ENCODE assay signal across 30 cellular contexts in the genomic region with DNA sequence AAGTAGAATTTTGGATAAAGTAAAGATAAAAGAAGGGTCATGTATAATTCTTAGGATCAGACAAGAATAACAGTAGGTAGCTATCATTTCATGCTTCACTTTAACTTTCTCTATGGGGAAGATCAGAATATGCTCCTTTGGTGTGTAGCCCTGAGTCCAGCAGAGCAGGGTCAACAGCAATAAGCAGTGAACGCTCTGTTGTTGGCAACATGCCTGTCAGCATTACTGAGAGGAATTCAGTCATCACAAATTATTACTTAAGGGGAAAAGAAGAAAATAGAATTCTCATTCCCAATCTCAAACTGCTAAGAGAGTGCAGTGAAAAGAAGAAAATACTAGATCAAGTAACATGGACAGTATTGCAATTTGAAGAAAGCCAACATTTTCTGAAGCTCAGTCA.
DNase-seq lines count a peak whose midpoint lies in the region; ATAC-seq, FAIRE-seq and TF ChIP-seq lines count a peak whose summit lies in the region.
"Had no signal": no experiment of that assay in that cellular context is flagged by ENCODE, and none has a peak within 500 bp of the region (broad histone marks: within the 10 kb centered on the region; RNA-seq: fewer than 3 reads in every experiment).

No MANE protein-coding gene starts in this region.

- peak; percentile 37 for DNase-seq in astrocyte (ENCODE audit: low read depth)
- DNase-seq in fibroblast of pulmonary artery (ENCODE audit: low read depth): peak; percentile 54
- no peak for DNase-seq in smooth muscle cell (lab: John Stamatoyannopoulos, UW; ENCODE audit: unreplicated experiment)
- DNase-seq in HepG2 (ENCODE audit: low spot score): no peak
- DNase-seq: activated CD4-positive, alpha-beta T cell treated with anti-CD3 and anti-CD28 coated beads for 36 hours; activated CD8-positive, alpha-beta T cell treated with anti-CD3 and anti-CD28 coated beads, Interleukin-2, amount 10 ng/mL, durations not matched to agents 7 days and 5 days; Caco-2; GDM1; heart right ventricle; kidney glomerular epithelial cell; MG63; NCI-H1105 treated with DMSO at 0.1 percent for 48 hours; NCI-H1930; NCI-H774; stimulated activated CD4-positive, alpha-beta T cell treated with anti-CD3 and anti-CD28 coated beads, Interleukin-1b, Interleukin-23, amount 100 ng/mL, for 48 hours; stimulated activated CD8-positive, alpha-beta memory T cell treated with anti-CD3 and anti-CD28 coated beads, Interleukin-4, amount 100 ng/mL, for 48 hours; stomach had no signal

- H3F3A ChIP-seq in smooth muscle cell (ENCODE audit: low read depth): no peaks in the 10 kb centered on the region

- H3K4me2 ChIP-seq in astrocyte (ENCODE audit: low read length): no peak overlapping the region
- peak overlapping the region; percentile 3 for H3K4me2 ChIP-seq in smooth muscle cell
- no peak overlapping the region for H3K4me2 ChIP-seq in HepG2 (ENCODE audit: low read depth, low read length)
- H3K4me2 ChIP-seq: BLaER1 treated with 17β-estradiol and CSF1 and Interleukin-3, amounts not matched to agents 10 nM and 100 nM had no signal

- H2AFZ ChIP-seq in astrocyte (ENCODE audit: low read depth, low read length): no peak overlapping the region
- H2AFZ ChIP-seq in smooth muscle cell (ENCODE audit: low read depth): no peak overlapping the region
- no peak overlapping the region for H2AFZ ChIP-seq in HepG2 (ENCODE audit: low read length)

- H3K27me3 Mint-ChIP-seq in astrocyte (ENCODE audit: low read depth, unreplicated experiment): no peaks in the 10 kb centered on the region
- H3K27me3 Mint-ChIP-seq: activated CD4-positive, alpha-beta T cell treated with anti-CD3 and anti-CD28 coated beads for 36 hours; activated naive CD4-positive, alpha-beta T cell treated with anti-CD3 and anti-CD28 coated beads, Interleukin-2, amount 50 U/mL, for 24 hours; progenitor cell of endocrine pancreas had no signal

- H3K9ac ChIP-seq in astrocyte (ENCODE audit: low read length) (no peak overlapping the region), smooth muscle cell (ENCODE audit: low read depth) (no peak overlapping the region), HepG2 (ENCODE audit: insufficient read depth, low read depth, low read length) (no peak overlapping the region)
- H3K9ac ChIP-seq: BLaER1 treated with 17β-estradiol and CSF1 and Interleukin-3, amounts not matched to agents 10 nM and 100 nM had no signal

- H3K9me3 Mint-ChIP-seq in astrocyte (ENCODE audit: unreplicated experiment): no peaks in the 10 kb centered on the region
- H3K9me3 Mint-ChIP-seq: activated naive CD4-positive, alpha-beta T cell treated with anti-CD3 and anti-CD28 coated beads, Interleukin-2, amount 50 U/mL, for 24 hours had no signal

- intact Hi-C loops in HepG2 (cut with micrococcal nuclease; ENCODE audit: unreplicated experiment): no loop called here

- H3K27ac Mint-ChIP-seq in astrocyte (ENCODE audit: unreplicated experiment): peak overlapping the region; percentile 76
- H3K27ac Mint-ChIP-seq: activated CD4-positive, alpha-beta T cell treated with anti-CD3 and anti-CD28 coated beads for 36 hours; activated CD8-positive, alpha-beta T cell treated with anti-CD3 and anti-CD28 coated beads, Interleukin-2, amount 10 ng/mL, durations not matched to agents 7 days and 5 days; activated naive CD4-positive, alpha-beta T cell treated with anti-CD3 and anti-CD28 coated beads, Interleukin-2, amount 50 U/mL, for 24 hours; activated T-helper 2 cell treated with anti-CD3 and anti-CD28 coated beads, Interferon-gamma antibody, Interleukin-2, Interleukin-4, amounts not matched to agents 10 μg/mL and 5 μg/mL and 100 μg/mL, durations not matched to agents 14 hours and 24 hours and 36 hours; progenitor cell of endocrine pancreas; T-helper 2 cell treated with Interferon-gamma antibody and Interleukin-4, amounts not matched to agents 5 μg/mL and 100 μg/mL, for 36 hours had no signal

- H4K20me1 ChIP-seq in astrocyte (ENCODE audit: insufficient read depth, low read length) (no peaks in the 10 kb centered on the region), smooth muscle cell (ENCODE audit: low read depth) (no peaks in the 10 kb centered on the region), HepG2 (ENCODE audit: insufficient read depth, low read length) (no peaks in the 10 kb centered on the region)
- H4K20me1 ChIP-seq: BLaER1 treated with 17β-estradiol and CSF1 and Interleukin-3, amounts not matched to agents 10 nM and 100 nM had no signal

- CTCF ChIA-PET in HepG2 (lab: Yijun Ruan, JAX; ENCODE audit: low intra/inter-chr PET ratio, low total read pairs): no interaction called here

- in situ Hi-C loops in HepG2 (cut with HindIII; ENCODE audit: extremely low pct_ligation_motif_present, low pct_unique_long_range_greater_than_20kb): no loop called here

- peaks cover 21% of the 10 kb centered on the region for H3K4me1 Mint-ChIP-seq in astrocyte (ENCODE audit: low read depth, unreplicated experiment)
- H3K4me1 Mint-ChIP-seq: activated CD4-positive, alpha-beta T cell treated with anti-CD3 and anti-CD28 coated beads for 36 hours; activated naive CD4-positive, alpha-beta T cell treated with anti-CD3 and anti-CD28 coated beads, Interleukin-2, amount 50 U/mL, for 24 hours had no signal

- WGBS in smooth muscle cell (ENCODE audit: low lambda C conversion rate): 61% methylated on average over 1 of the region's 1 CpG
- 4% methylated on average over 1 of the region's 1 CpG for WGBS in HepG2 (ENCODE audit: low lambda C conversion rate)

- H3K4me3 ChIP-seq in astrocyte (ENCODE audit: insufficient read depth, low read depth, low read length) (no peak overlapping the region), fibroblast of pulmonary artery (replicated peaks; ENCODE audit: low read depth, low read length) (no peak overlapping the region), smooth muscle cell (no peak overlapping the region), HepG2 (replicated peaks in 1 of 3; ENCODE audit: insufficient read depth in 1 of 3, low read depth in 2 of 3, low read length in 3 of 3) (no peak overlapping the region)
- H3K4me3 ChIP-seq: BLaER1 treated with 17β-estradiol and CSF1 and Interleukin-3, amounts not matched to agents 10 nM and 100 nM; HAP-1; heart right ventricle; K562; MG63; skin epidermis; stomach; tibial nerve had no signal

- H3K27me3 ChIP-seq in astrocyte (ENCODE audit: insufficient read depth, low read length) (no peaks in the 10 kb centered on the region), smooth muscle cell (ENCODE audit: low read depth) (no peaks in the 10 kb centered on the region), HepG2 (ENCODE audit: control insufficient read depth in 1 of 2, insufficient read depth in 2 of 2, low read length in 2 of 2) (no peaks in the 10 kb centered on the region; a peak in 1 of 5 replicates)
- H3K27me3 ChIP-seq: BLaER1 treated with 17β-estradiol and CSF1 and Interleukin-3, amounts not matched to agents 10 nM and 100 nM; heart right ventricle; MG63; stomach; tibial nerve had no signal

- no peak for FAIRE-seq in astrocyte (lab: Jason Lieb, UNC)
- no peak for FAIRE-seq in HepG2 (lab: Jason Lieb, UNC)
- FAIRE-seq: K562 had no signal

- TF ChIP-seq EP300 in Ishikawa (IDR thresholded peaks at IDR 0.05; ENCODE audit: borderline replicate concordance): no peak
- no peak for TF ChIP-seq EP300 in HepG2 (IDR thresholded peaks at IDR 0.05; ENCODE audit: low read depth in 2 of 2, low read length in 2 of 2)
- no peak for TF ChIP-seq EP300 in HepG2 (CRISPR knock-in tag; IDR thresholded peaks at IDR 0.05; ENCODE audit: borderline replicate concordance)

- H3K9me3 ChIP-seq in astrocyte (ENCODE audit: insufficient read depth, low read depth, low read length) (no peaks in the 10 kb centered on the region), smooth muscle cell (replicated peaks; ENCODE audit: low read depth) (no peaks in the 10 kb centered on the region), HepG2 (ENCODE audit: low read length) (no peaks in the 10 kb centered on the region)
- H3K9me3 ChIP-seq: BLaER1 treated with 17β-estradiol and CSF1 and Interleukin-3, amounts not matched to agents 10 nM and 100 nM; Caco-2; HAP-1; heart right ventricle; MG63; stomach; tibial nerve had no signal

- H3K27ac ChIP-seq in astrocyte (ENCODE audit: low read depth, low read length) (no peak overlapping the region), smooth muscle cell (ENCODE audit: low read depth) (peak overlapping the region; percentile 77), HepG2 (ENCODE audit: extremely low read length, insufficient read depth, low read length) (no peak overlapping the region)
- H3K27ac ChIP-seq: BLaER1 treated with 17β-estradiol and CSF1 and Interleukin-3, amounts not matched to agents 10 nM and 100 nM; heart right ventricle; RWPE1; skin epidermis; stomach; tibial nerve had no signal

- no peak for TF ChIP-seq RAD21 in Ishikawa (IDR thresholded peaks at IDR 0.05; ENCODE audit: low read depth)
- no peak for TF ChIP-seq RAD21 in HepG2 (CRISPR knock-in tag; IDR thresholded peaks at IDR 0.05)

- H3K36me3 Mint-ChIP-seq in astrocyte (ENCODE audit: low read depth, unreplicated experiment): no peaks in the 10 kb centered on the region
- H3K36me3 Mint-ChIP-seq: activated naive CD4-positive, alpha-beta T cell treated with anti-CD3 and anti-CD28 coated beads, Interleukin-2, amount 50 U/mL, for 24 hours had no signal

- no peaks in the 10 kb centered on the region for H3K36me3 ChIP-seq in astrocyte (ENCODE audit: insufficient read depth, low read length)
- no peaks in the 10 kb centered on the region for H3K36me3 ChIP-seq in smooth muscle cell (ENCODE audit: low read depth)
- no peaks in the 10 kb centered on the region for H3K36me3 ChIP-seq in HepG2 (replicated peaks in 1 of 2; ENCODE audit: control insufficient read depth in 1 of 2, insufficient read depth in 2 of 2, low read length in 2 of 2)
- H3K36me3 ChIP-seq: BLaER1 treated with 17β-estradiol and CSF1 and Interleukin-3, amounts not matched to agents 10 nM and 100 nM; HAP-1; heart right ventricle; MG63; stomach; tibial nerve had no signal

- POLR2A ChIA-PET in HepG2 (lab: Yijun Ruan, JAX): no interaction called here

- no peak for ATAC-seq in HG02885 (IDR thresholded peaks at IDR 0.05; ENCODE audit: poor library complexity, unreplicated experiment)
- ATAC-seq in GM21526 (IDR thresholded peaks at IDR 0.05; ENCODE audit: low FRiP score, unreplicated experiment): no peak
- ATAC-seq in HepG2: no peak
- ATAC-seq: activated CD4-positive, alpha-beta T cell treated with anti-CD3 and anti-CD28 coated beads for 36 hours; activated CD8-positive, alpha-beta T cell treated with anti-CD3 and anti-CD28 coated beads, Interleukin-2, amount 10 ng/mL, durations not matched to agents 7 days and 5 days; heart right ventricle; K562 had no signal

- H3K79me2 ChIP-seq in astrocyte (ENCODE audit: insufficient read depth, low read length): no peaks in the 10 kb centered on the region
- H3K79me2 ChIP-seq in smooth muscle cell (ENCODE audit: low read depth): no peaks in the 10 kb centered on the region
- H3K79me2 ChIP-seq in HepG2 (ENCODE audit: insufficient read depth, low read length): no peaks in the 10 kb centered on the region

- no peak for TF ChIP-seq CTCF in astrocyte (IDR thresholded peaks at IDR 0.05; ENCODE audit: insufficient read depth, low read depth, low read length)
- TF ChIP-seq CTCF in fibroblast of pulmonary artery (IDR thresholded peaks at IDR 0.05; ENCODE audit: low read length, missing control alignments): no peak
- no peak for TF ChIP-seq CTCF in smooth muscle cell (IDR thresholded peaks at IDR 0.05; ENCODE audit: borderline replicate concordance, insufficient read depth, poor library complexity, severe bottlenecking)
- no peak for TF ChIP-seq CTCF in HepG2 (CRISPR knock-in tag; IDR thresholded peaks at IDR 0.05)

- H3K4me1 ChIP-seq in astrocyte (ENCODE audit: insufficient read depth, low read length) (no peaks in the 10 kb centered on the region), smooth muscle cell (ENCODE audit: low read depth) (peaks cover 3% of the 10 kb centered on the region), HepG2 (ENCODE audit: insufficient read depth, low read length) (no peaks in the 10 kb centered on the region)
- H3K4me1 ChIP-seq: BLaER1 treated with 17β-estradiol and CSF1 and Interleukin-3, amounts not matched to agents 10 nM and 100 nM; Caco-2; HAP-1; heart right ventricle; stomach had no signal

- BruUV-seq in HepG2 (replicated peaks; lab: Mats Ljungman, UMichigan): no TSS peak

- TF ChIP-seq POLR2A in HepG2 (IDR thresholded peaks at IDR 0.05; ENCODE audit: insufficient read depth in 1 of 2, low read depth in 2 of 2, low read length in 2 of 2): no peak

- no peak overlapping the region for H3K4me3 Mint-ChIP-seq in astrocyte (ENCODE audit: unreplicated experiment)
- H3K4me3 Mint-ChIP-seq: activated CD4-positive, alpha-beta T cell treated with anti-CD3 and anti-CD28 coated beads for 36 hours; activated CD8-positive, alpha-beta T cell treated with anti-CD3 and anti-CD28 coated beads, Interleukin-2, amount 10 ng/mL, durations not matched to agents 7 days and 5 days; activated naive CD4-positive, alpha-beta T cell treated with anti-CD3 and anti-CD28 coated beads, Interleukin-2, amount 50 U/mL, for 24 hours; T-helper 2 cell treated with Interferon-gamma antibody and Interleukin-4, amounts not matched to agents 5 μg/mL and 100 μg/mL, for 36 hours had no signal

Comparison
In these comparisons a context has a peak if more than half of its experiments do, and no peak if none do; other contexts are left out.
1. DNase-seq: peak in astrocyte (single experiment) and fibroblast of pulmonary artery (single experiment); none in smooth muscle cell (single experiment) and HepG2 (single experiment).